8 cellular contexts compared by ENCODE assay signal in the genomic region with DNA sequence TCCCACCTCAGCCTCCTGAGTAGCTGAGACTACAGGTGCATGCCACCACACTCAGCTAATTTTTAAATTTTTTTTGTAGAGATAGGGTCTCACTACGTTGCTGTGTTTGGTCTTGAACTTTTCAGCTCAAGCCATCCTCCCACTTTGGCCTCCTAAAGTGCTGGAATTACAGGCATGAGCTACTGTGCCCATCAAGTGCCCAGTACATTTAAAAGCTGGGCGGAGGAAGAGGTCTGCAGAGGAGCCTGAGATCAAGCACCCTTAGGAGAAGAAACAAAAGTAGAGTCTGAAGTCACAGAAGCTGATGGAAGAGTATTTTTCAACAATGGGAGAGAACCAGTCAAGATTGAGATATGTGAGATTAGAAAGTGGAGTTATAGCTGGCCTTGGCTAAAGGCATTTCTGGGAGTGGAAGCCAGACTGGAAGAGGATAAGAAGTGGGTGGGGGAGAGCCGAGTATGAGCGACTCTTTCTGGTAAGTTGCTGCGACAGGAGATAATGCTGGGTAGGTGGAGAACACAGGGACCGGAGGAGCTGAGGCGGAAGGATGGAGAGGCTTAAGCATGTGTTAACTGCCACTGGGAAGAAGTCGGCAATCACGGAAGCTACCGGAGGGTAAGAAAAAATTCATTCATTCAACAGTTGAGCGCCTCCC. TPM values are rescaled to one million over a fixed set of nuclear protein-coding genes. Genes with fewer than 3 reads are reported as not detected.
A peak's percentile ranks its signal among the peaks of the same experiment; 100 is the strongest.
DNase-seq lines count a peak whose midpoint lies in the region; ATAC-seq, FAIRE-seq and TF ChIP-seq lines count a peak whose summit lies in the region.

No MANE protein-coding gene starts in this region.

- H3K36me3 ChIP-seq in SK-N-SH (replicated peaks in 1 of 2; ENCODE audit: control insufficient read depth in 1 of 2, insufficient read depth in 2 of 2, low read length in 1 of 2) (peaks cover 19 to 20% of the 10 kb centered on the region in 2 experiments), KOPT-K1 (ENCODE audit: insufficient read depth, low read length) (peaks cover 27% of the 10 kb centered on the region), bronchial epithelial cell (ENCODE audit: control insufficient read depth, insufficient read depth, low read length) (peaks cover 1% of the 10 kb centered on the region)

- POLR2A ChIA-PET in SK-N-SH (lab: Yijun Ruan, JAX), result interaction anchor here (0.7 to 1.5 kb wide), 12 partner anchors 22 to 314 kb away, joined by 3 to 7 read pairs (median 4); partner anchors contain the start of genes CHRNA5, CHRNB4, CRABP1 and SKIC8

- peak overlapping the region; percentile 85 to 91 for H3K4me3 ChIP-seq in SK-N-SH (ENCODE audit: low read depth in 2 of 2, low read length in 1 of 2)
- peak overlapping the region; percentile 100 for H3K4me3 ChIP-seq in bronchial epithelial cell (ENCODE audit: low read depth, low read length)

- peak; percentile 60 for DNase-seq in SK-N-SH
- no peak for DNase-seq in bronchial epithelial cell (ENCODE audit: low read depth)
- DNase-seq in mesothelial cell of epicardium (ENCODE audit: low spot score in 2 of 2, unreplicated experiment in 2 of 2), result no peak
- DNase-seq in NCI-H2227 treated with DMSO at 0.1 percent for 48 hours (lab: John Stamatoyannopoulos, UW), result no peak
- no peak for DNase-seq in inferior parietal cortex (ENCODE audit: extremely low spot score)

- H2AFZ ChIP-seq in SK-N-SH (ENCODE audit: low read depth), result peak overlapping the region; percentile 98

- FAIRE-seq in bronchial epithelial cell (lab: Jason Lieb, UNC), result no peak

- no peak for TF ChIP-seq RAD21 in SK-N-SH (IDR thresholded peaks at IDR 0.05; ENCODE audit: low read length)

- H4K20me1 ChIP-seq in SK-N-SH (ENCODE audit: insufficient read depth), result peaks cover 22% of the 10 kb centered on the region

- peak overlapping the region; percentile 93 for H3K27ac Mint-ChIP-seq in mesothelial cell of epicardium

- H3K27ac ChIP-seq in SK-N-SH (ENCODE audit: low read depth in 2 of 2, low read length in 1 of 2), result peak overlapping the region; percentile 86 to 91
- peak overlapping the region; percentile 87 for H3K27ac ChIP-seq in KOPT-K1 (ENCODE audit: low read depth, low read length, poor library complexity, severe bottlenecking)

- peaks cover 9% of the 10 kb centered on the region for H3F3A ChIP-seq in SK-N-SH (replicated peaks; ENCODE audit: insufficient read depth)

- CTCF ChIA-PET in SK-N-SH (lab: Yijun Ruan, JAX), result interaction anchor here (0.6 to 4.9 kb wide), 13 partner anchors 13 to 457 kb away, joined by 3 to 31 read pairs (median 4); no protein-coding TSS in a partner anchor

- no peak for TF ChIP-seq EP300 in SK-N-SH (IDR thresholded peaks at IDR 0.05; ENCODE audit: borderline replicate concordance in 1 of 2, low read depth in 1 of 2, low read length in 1 of 2)

- peaks cover 42% of the 10 kb centered on the region for H3K79me2 ChIP-seq in SK-N-SH (ENCODE audit: insufficient read depth)

- peaks cover 12 to 15% of the 10 kb centered on the region in 2 experiments; a peak in 3 of 4 replicates for H3K4me1 ChIP-seq in SK-N-SH (ENCODE audit: control insufficient read depth in 1 of 2, insufficient read depth in 2 of 2, low read depth in 1 of 2, low read length in 1 of 2)

- peak overlapping the region; percentile 84 for H3K4me3 Mint-ChIP-seq in mesothelial cell of epicardium

- no peak; the same call in 1 of the 3 replicates for ATAC-seq in SK-N-SH treated with all-trans-retinoic acid at 6 μM for 48 hours
- ATAC-seq in HG03432 (IDR thresholded peaks at IDR 0.05; ENCODE audit: unreplicated experiment), result no peak

- peak overlapping the region; percentile 79 for H3K4me2 ChIP-seq in SK-N-SH

- H3K9ac ChIP-seq in SK-N-SH, result peak overlapping the region; percentile 99

- TF ChIP-seq CTCF in SK-N-SH (IDR thresholded peaks at IDR 0.05) (no peak), bronchial epithelial cell (IDR thresholded peaks at IDR 0.05; ENCODE audit: insufficient read depth, low read length, severe bottlenecking) (no peak), mesothelial cell of epicardium (IDR thresholded peaks at IDR 0.05; ENCODE audit: unreplicated experiment) (no peak)

- WGBS in SK-N-SH (ENCODE audit: low lambda C conversion rate), result 26% methylated on average over 11 of the region's 11 CpGs

- H3K9me2 ChIP-seq in SK-N-SH, result no peaks in the 10 kb centered on the region

- H3K27me3 Mint-ChIP-seq in mesothelial cell of epicardium (ENCODE audit: low read depth), result peaks cover 15% of the 10 kb centered on the region

- H3K36me3 Mint-ChIP-seq in mesothelial cell of epicardium, result peaks cover 8% of the 10 kb centered on the region

- H3K9me3 ChIP-seq in SK-N-SH (no peaks in the 10 kb centered on the region), KOPT-K1 (ENCODE audit: insufficient read depth, low read length, poor library complexity, severe bottlenecking) (no peaks in the 10 kb centered on the region)

- no peaks in the 10 kb centered on the region for H3K9me3 Mint-ChIP-seq in mesothelial cell of epicardium

- H3K27me3 ChIP-seq in SK-N-SH (ENCODE audit: insufficient read depth) (no peaks in the 10 kb centered on the region), bronchial epithelial cell (ENCODE audit: control insufficient read depth, insufficient read depth, low read length) (no peaks in the 10 kb centered on the region)

- peaks cover 28% of the 10 kb centered on the region for H3K4me1 Mint-ChIP-seq in mesothelial cell of epicardium

TF ChIP-seq in SK-N-SH, 30 proteins besides CTCF, POLR2A, EP300 and RAD21 (continues in another document):
- no peak for TF ChIP-seq TAF1 (IDR thresholded peaks at IDR 0.05; ENCODE audit: borderline replicate concordance, low read depth, low read length)
- TF ChIP-seq YY1 (IDR thresholded peaks at IDR 0.05; ENCODE audit: low read depth), result no peak
- TF ChIP-seq, protein P1, sequence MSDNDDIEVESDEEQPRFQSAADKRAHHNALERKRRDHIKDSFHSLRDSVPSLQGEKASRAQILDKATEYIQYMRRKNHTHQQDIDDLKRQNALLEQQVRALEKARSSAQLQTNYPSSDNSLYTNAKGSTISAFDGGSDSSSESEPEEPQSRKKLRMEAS (IDR thresholded peaks at IDR 0.05; ENCODE audit: low read depth), result no peak
- TF ChIP-seq, protein P2, sequence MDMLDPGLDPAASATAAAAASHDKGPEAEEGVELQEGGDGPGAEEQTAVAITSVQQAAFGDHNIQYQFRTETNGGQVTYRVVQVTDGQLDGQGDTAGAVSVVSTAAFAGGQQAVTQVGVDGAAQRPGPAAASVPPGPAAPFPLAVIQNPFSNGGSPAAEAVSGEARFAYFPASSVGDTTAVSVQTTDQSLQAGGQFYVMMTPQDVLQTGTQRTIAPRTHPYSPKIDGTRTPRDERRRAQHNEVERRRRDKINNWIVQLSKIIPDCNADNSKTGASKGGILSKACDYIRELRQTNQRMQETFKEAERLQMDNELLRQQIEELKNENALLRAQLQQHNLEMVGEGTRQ (IDR thresholded peaks at IDR 0.05; ENCODE audit: borderline replicate concordance, low read depth, low read length), result no peak

TF ChIP-seq in SK-N-SH treated with all-trans-retinoic acid at 6 μM for 48 hours, 23 proteins besides CTCF, POLR2A, EP300 and RAD21 (continues in another document):
- TF ChIP-seq ISL1 (CRISPR knock-in tag; IDR thresholded peaks at IDR 0.05) (no peak), BACH2 (CRISPR knock-in tag; IDR thresholded peaks at IDR 0.05; ENCODE audit: borderline replicate concordance) (no peak), TOX (CRISPR knock-in tag; IDR thresholded peaks at IDR 0.05; ENCODE audit: borderline replicate concordance) (no peak), ZNF70 (CRISPR knock-in tag; IDR thresholded peaks at IDR 0.05) (no peak), ESRRG (CRISPR knock-in tag; IDR thresholded peaks at IDR 0.05) (no peak), PPARA (CRISPR knock-in tag; IDR thresholded peaks at IDR 0.05; ENCODE audit: borderline replicate concordance) (no peak), TCF4 (CRISPR knock-in tag; IDR thresholded peaks at IDR 0.05; ENCODE audit: borderline replicate concordance) (no peak), ZNF8 (CRISPR knock-in tag; IDR thresholded peaks at IDR 0.05) (no peak)
- TF ChIP-seq, protein P3, sequence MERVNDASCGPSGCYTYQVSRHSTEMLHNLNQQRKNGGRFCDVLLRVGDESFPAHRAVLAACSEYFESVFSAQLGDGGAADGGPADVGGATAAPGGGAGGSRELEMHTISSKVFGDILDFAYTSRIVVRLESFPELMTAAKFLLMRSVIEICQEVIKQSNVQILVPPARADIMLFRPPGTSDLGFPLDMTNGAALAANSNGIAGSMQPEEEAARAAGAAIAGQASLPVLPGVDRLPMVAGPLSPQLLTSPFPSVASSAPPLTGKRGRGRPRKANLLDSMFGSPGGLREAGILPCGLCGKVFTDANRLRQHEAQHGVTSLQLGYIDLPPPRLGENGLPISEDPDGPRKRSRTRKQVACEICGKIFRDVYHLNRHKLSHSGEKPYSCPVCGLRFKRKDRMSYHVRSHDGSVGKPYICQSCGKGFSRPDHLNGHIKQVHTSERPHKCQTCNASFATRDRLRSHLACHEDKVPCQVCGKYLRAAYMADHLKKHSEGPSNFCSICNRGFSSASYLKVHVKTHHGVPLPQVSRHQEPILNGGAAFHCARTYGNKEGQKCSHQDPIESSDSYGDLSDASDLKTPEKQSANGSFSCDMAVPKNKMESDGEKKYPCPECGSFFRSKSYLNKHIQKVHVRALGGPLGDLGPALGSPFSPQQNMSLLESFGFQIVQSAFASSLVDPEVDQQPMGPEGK (CRISPR knock-in tag; IDR thresholded peaks at IDR 0.05; ENCODE audit: borderline replicate concordance), result no peak
- TF ChIP-seq, protein P4, sequence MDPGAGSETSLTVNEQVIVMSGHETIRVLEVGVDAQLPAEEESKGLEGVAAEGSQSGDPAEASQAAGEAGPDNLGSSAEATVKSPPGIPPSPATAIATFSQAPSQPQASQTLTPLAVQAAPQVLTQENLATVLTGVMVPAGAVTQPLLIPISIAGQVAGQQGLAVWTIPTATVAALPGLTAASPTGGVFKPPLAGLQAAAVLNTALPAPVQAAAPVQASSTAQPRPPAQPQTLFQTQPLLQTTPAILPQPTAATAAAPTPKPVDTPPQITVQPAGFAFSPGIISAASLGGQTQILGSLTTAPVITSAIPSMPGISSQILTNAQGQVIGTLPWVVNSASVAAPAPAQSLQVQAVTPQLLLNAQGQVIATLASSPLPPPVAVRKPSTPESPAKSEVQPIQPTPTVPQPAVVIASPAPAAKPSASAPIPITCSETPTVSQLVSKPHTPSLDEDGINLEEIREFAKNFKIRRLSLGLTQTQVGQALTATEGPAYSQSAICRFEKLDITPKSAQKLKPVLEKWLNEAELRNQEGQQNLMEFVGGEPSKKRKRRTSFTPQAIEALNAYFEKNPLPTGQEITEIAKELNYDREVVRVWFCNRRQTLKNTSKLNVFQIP (CRISPR knock-in tag; IDR thresholded peaks at IDR 0.05; ENCODE audit: borderline replicate concordance, low read depth), result no peak

RNA-seq across cellular contexts. Expression of gene IREB2, which starts 0.8 kb away (rescaled TPM):
- 9.5 and 13.7 TPM in 2 replicates for polyA plus RNA-seq in SK-N-SH (2012; rRNA removed)
- polyA plus RNA-seq in SK-N-SH (2012; cell fraction: cytosol; rRNA removed), result 13.2 and 14.9 TPM in 2 replicates
- 10.7 and 19.9 TPM in 2 replicates for polyA plus RNA-seq in SK-N-SH (2012; cell fraction: nucleus; rRNA removed)
- 12.6 and 16.4 TPM in 2 replicates for total RNA-seq in bronchial epithelial cell
- 84.9 to 105 TPM (median 90.1 TPM) in 3 replicates for total RNA-seq in mesothelial cell of epicardium
